8 cellular contexts compared by ENCODE assay signal in genomic region chr2:109213646-109214417, GRCh38.
DNase-seq lines count a peak whose midpoint lies in the region; ATAC-seq and TF ChIP-seq lines count a peak whose summit lies in the region.

No MANE protein-coding gene starts in this region.

- H3K4me3 ChIP-seq in GM06990 (replicated peaks; ENCODE audit: low read depth, low read length): no peak overlapping the region

- ATAC-seq in HG02610 (IDR thresholded peaks at IDR 0.05; ENCODE audit: unreplicated experiment) (peak; percentile 64), Right ventricle myocardium superior (ENCODE audit: poor library complexity) (peak; percentile 27), HG02840 (IDR thresholded peaks at IDR 0.05; ENCODE audit: low FRiP score, unreplicated experiment) (no peak)

- H3K27me3 ChIP-seq in GM06990 (replicated peaks; ENCODE audit: control insufficient read depth, insufficient read depth, low read length): peaks cover 1% of the 10 kb centered on the region; the same call in 1 of the 2 replicates

- H3K36me3 ChIP-seq in GM06990 (ENCODE audit: control insufficient read depth, insufficient read depth, low read length): no peaks in the 10 kb centered on the region

- peak; percentile 56 for DNase-seq in GM06990 (ENCODE audit: extremely low read depth, insufficient read length)
- peak; percentile 33 for DNase-seq in NCI-H2107 treated with DMSO at 0.1 percent for 48 hours (lab: John Stamatoyannopoulos, UW; ENCODE audit: unreplicated experiment)
- DNase-seq in activated CD8-positive, alpha-beta memory T cell treated with anti-CD3 and anti-CD28 coated beads, Interleukin-2, amount 50 U/mL, for 4 hours: peak; percentile 58
- no peak for DNase-seq in Right ventricle myocardium superior
- peak; percentile 27 for DNase-seq in stimulated activated CD4-positive, alpha-beta T cell treated with anti-CD3 and anti-CD28 coated beads, Interleukin-4, amount 100 ng/mL, for 1 hour
- DNase-seq in NCI-H2227 (lab: John Stamatoyannopoulos, UW; ENCODE audit: unreplicated experiment): no peak

- TF ChIP-seq CTCF in GM06990 (IDR thresholded peaks at IDR 0.05; ENCODE audit: insufficient read depth, low read length, poor library complexity, severe bottlenecking): no peak

- intact Hi-C loops in Right ventricle myocardium superior (cut with DNase I): no loop called here

Comparison
In these comparisons a context has a peak if more than half of its experiments do, and no peak if none do; other contexts are left out.
1. DNase-seq: peak in GM06990 (single experiment), NCI-H2107 treated with DMSO at 0.1 percent for 48 hours (single experiment), activated CD8-positive, alpha-beta memory T cell treated with anti-CD3 and anti-CD28 coated beads, Interleukin-2, amount 50 U/mL, for 4 hours (single experiment) and stimulated activated CD4-positive, alpha-beta T cell treated with anti-CD3 and anti-CD28 coated beads, Interleukin-4, amount 100 ng/mL, for 1 hour (single experiment); none in Right ventricle myocardium superior (single experiment) and NCI-H2227 (single experiment).